15 cellular contexts compared by ENCODE assay signal in the genomic region with DNA sequence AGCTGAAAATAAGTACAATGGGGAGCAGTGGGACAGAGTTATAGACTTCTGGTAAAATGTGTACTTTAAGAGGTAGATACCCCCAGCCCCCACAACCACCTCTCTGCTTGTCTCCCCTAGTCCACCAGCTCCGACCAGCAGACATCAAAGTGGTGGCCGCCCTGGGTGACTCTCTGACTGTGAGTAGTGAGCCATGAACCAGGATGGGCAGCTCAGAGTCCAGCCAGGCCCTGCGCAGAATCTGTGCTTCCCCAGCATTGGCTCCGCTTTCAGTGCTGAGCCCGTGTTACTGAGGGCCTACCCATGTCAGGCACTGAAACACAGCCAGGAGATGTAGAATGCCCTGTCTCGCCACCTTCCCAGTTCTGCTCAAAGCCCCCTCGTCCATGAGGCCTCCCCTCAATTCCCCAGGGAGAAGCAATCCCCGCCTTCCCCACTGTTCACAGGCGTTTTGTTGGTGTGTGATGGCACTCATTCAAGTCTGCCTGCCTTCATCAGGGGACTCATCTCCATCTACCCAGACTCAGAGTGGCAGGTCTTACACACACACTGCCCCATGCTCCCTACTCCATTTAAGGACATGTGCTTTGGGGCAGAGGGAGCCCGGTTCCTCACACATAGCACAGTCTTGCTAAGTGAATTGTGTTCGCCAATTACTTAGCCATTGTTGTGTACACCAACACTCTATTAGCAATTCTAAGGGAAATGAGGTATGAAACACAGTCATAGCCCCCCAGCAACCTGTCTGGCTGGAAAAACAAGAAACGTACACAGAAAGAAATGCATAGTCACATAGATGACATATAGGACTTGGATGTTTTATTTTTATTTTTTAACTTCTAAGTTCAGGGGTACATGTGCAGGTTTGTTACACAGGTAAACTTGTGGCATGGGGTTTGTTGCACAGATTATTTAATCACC.
DNase-seq lines count a peak whose midpoint lies in the region; ATAC-seq and TF ChIP-seq lines count a peak whose summit lies in the region.
"Had no signal": no experiment of that assay in that cellular context is flagged by ENCODE, and none has a peak within 500 bp of the region (broad histone marks: within the 10 kb centered on the region; RNA-seq: fewer than 3 reads in every experiment).

No MANE protein-coding gene starts in this region.

- no peaks in the 10 kb centered on the region for H3K27me3 Mint-ChIP-seq in activated CD4-positive, alpha-beta T cell treated with anti-CD3 and anti-CD28 coated beads, Interleukin-2, amount 10 ng/mL, durations not matched to agents 24 days and 14 days
- H3K27me3 Mint-ChIP-seq in WTC11 (ENCODE audit: low read depth), result no peaks in the 10 kb centered on the region
- H3K27me3 Mint-ChIP-seq: activated CD8-positive, alpha-beta memory T cell treated with anti-CD3 and anti-CD28 coated beads, Interleukin-2, amount 10 ng/mL, durations not matched to agents 7 days and 5 days had no signal

- no peak overlapping the region for H3K4me3 ChIP-seq in hepatocyte
- H3K4me3 ChIP-seq in spleen, result no peak overlapping the region
- H3K4me3 ChIP-seq: lung had no signal

- no peaks in the 10 kb centered on the region for H3K79me2 ChIP-seq in hepatocyte

- 88% methylated on average over 12 of the region's 12 CpGs for WGBS in hepatocyte (ENCODE audit: low lambda C conversion rate, missing lambda C conversion rate)
- WGBS in spleen, 5 donors, result 84 to 97% (median 91%) methylated on average over 9 to 12 of the region's 12 CpGs

- no peak overlapping the region for H3K4me3 Mint-ChIP-seq in activated CD4-positive, alpha-beta T cell treated with anti-CD3 and anti-CD28 coated beads, Interleukin-2, amount 10 ng/mL, durations not matched to agents 24 days and 14 days
- no peak overlapping the region for H3K4me3 Mint-ChIP-seq in WTC11
- H3K4me3 Mint-ChIP-seq: activated CD8-positive, alpha-beta memory T cell treated with anti-CD3 and anti-CD28 coated beads, Interleukin-2, amount 10 ng/mL, durations not matched to agents 7 days and 5 days had no signal

- H3K27me3 ChIP-seq in hepatocyte, result no peaks in the 10 kb centered on the region
- H3K27me3 ChIP-seq in spleen (replicated peaks in 1 of 7), result no peaks in the 10 kb centered on the region

- H3K36me3 ChIP-seq in hepatocyte (replicated peaks; ENCODE audit: insufficient read depth, low read depth) (no peaks in the 10 kb centered on the region), spleen (peaks cover 0 to 37% (median 0%) of the 10 kb centered on the region in 6 donors)

- no peak overlapping the region for H2AFZ ChIP-seq in hepatocyte

- no peaks in the 10 kb centered on the region for H3K36me3 Mint-ChIP-seq in activated CD4-positive, alpha-beta T cell treated with anti-CD3 and anti-CD28 coated beads, Interleukin-2, amount 10 ng/mL, durations not matched to agents 24 days and 14 days (ENCODE audit: low read depth)
- H3K36me3 Mint-ChIP-seq in WTC11, result no peaks in the 10 kb centered on the region
- H3K36me3 Mint-ChIP-seq: activated CD8-positive, alpha-beta memory T cell treated with anti-CD3 and anti-CD28 coated beads, Interleukin-2, amount 10 ng/mL, durations not matched to agents 7 days and 5 days had no signal

- POLR2A ChIA-PET in WTC11 (lab: Charles Lee), result no interaction called here

- H3K4me1 Mint-ChIP-seq in activated CD4-positive, alpha-beta T cell treated with anti-CD3 and anti-CD28 coated beads, Interleukin-2, amount 10 ng/mL, durations not matched to agents 24 days and 14 days, result peaks cover 65% of the 10 kb centered on the region
- H3K4me1 Mint-ChIP-seq in WTC11, result peaks cover 26% of the 10 kb centered on the region

- DNase-seq in activated CD4-positive, alpha-beta T cell treated with anti-CD3 and anti-CD28 coated beads, Interleukin-2, amount 10 ng/mL, durations not matched to agents 24 days and 14 days, result no peak
- DNase-seq in activated CD4-positive, alpha-beta T cell treated with anti-CD3 and anti-CD28 coated beads, Interleukin-2, amount 50 U/mL, for 1 hour, result no peak
- no peak for DNase-seq in WTC11 (ENCODE audit: low spot score)
- DNase-seq in hepatocyte (ENCODE audit: low spot score), result no peak
- DNase-seq in spleen, result peak; percentile 60
- no peak for DNase-seq in sciatic nerve (ENCODE audit: low spot score)
- no peak for DNase-seq in germinal center (ENCODE audit: low spot score)
- DNase-seq: ACHN; activated CD8-positive, alpha-beta memory T cell treated with anti-CD3 and anti-CD28 coated beads, Interleukin-2, amount 10 ng/mL, durations not matched to agents 7 days and 5 days; NCI-H2029; occipital lobe; SHP77 had no signal

- TF ChIP-seq POLR2A in spleen (IDR thresholded peaks at IDR 0.05), result no peak

- intact Hi-C loops in activated CD4-positive, alpha-beta T cell treated with anti-CD3 and anti-CD28 coated beads, Interleukin-2, amount 10 ng/mL, durations not matched to agents 24 days and 14 days (cut with micrococcal nuclease), result no loop called here
- intact Hi-C loops in spleen (cut with DNase I; ENCODE audit: low total_unique reads) (no loop called here), sciatic nerve (cut with DNase I) (no loop called here)

- H3K4me2 ChIP-seq in hepatocyte, result no peak overlapping the region

- H3K4me1 ChIP-seq in hepatocyte (ENCODE audit: insufficient read depth) (peaks cover 40% of the 10 kb centered on the region), spleen (peaks cover 6 to 40% (median 28%) of the 10 kb centered on the region in 6 donors)

- no peaks in the 10 kb centered on the region for H3K9me3 ChIP-seq in hepatocyte (ENCODE audit: low read depth)
- no peaks in the 10 kb centered on the region for H3K9me3 ChIP-seq in spleen

- no peak for TF ChIP-seq CTCF in WTC11 (IDR thresholded peaks at IDR 0.05)
- no peak for TF ChIP-seq CTCF in hepatocyte (IDR thresholded peaks at IDR 0.05; ENCODE audit: poor library complexity)
- TF ChIP-seq CTCF in spleen (IDR thresholded peaks at IDR 0.05 in 8 of 11, conservative IDR thresholded peaks at IDR 0.05 in 3 of 11), result no peak

- no peaks in the 10 kb centered on the region for H4K20me1 ChIP-seq in hepatocyte (ENCODE audit: insufficient read depth, poor library complexity, severe bottlenecking)

- CTCF ChIA-PET in WTC11 (lab: Charles Lee), result interaction anchor here (0.7 to 1.3 kb wide), 3 partner anchors 24 to 25 kb away, joined by 3 to 9 read pairs (median 5); no protein-coding TSS in a partner anchor

- peak overlapping the region; percentile 69 for H3K27ac Mint-ChIP-seq in activated CD4-positive, alpha-beta T cell treated with anti-CD3 and anti-CD28 coated beads, Interleukin-2, amount 10 ng/mL, durations not matched to agents 24 days and 14 days
- no peak overlapping the region for H3K27ac Mint-ChIP-seq in WTC11

- peak; percentile 36 for ATAC-seq in WTC11
- ATAC-seq in sciatic nerve, result no peak
- ATAC-seq in GM21737 (IDR thresholded peaks at IDR 0.05; ENCODE audit: unreplicated experiment), result no peak
- ATAC-seq: activated CD8-positive, alpha-beta memory T cell treated with anti-CD3 and anti-CD28 coated beads, Interleukin-2, amount 10 ng/mL, durations not matched to agents 7 days and 5 days; HCT116 had no signal

- no peaks in the 10 kb centered on the region for H3K9me2 ChIP-seq in hepatocyte (replicated peaks; ENCODE audit: insufficient read depth)

- H3K27ac ChIP-seq in hepatocyte (peak overlapping the region; percentile 96), spleen (peak overlapping the region in 1 of 8 donors; percentile 94)

- peaks cover 4% of the 10 kb centered on the region for H3K9me3 Mint-ChIP-seq in activated CD4-positive, alpha-beta T cell treated with anti-CD3 and anti-CD28 coated beads, Interleukin-2, amount 10 ng/mL, durations not matched to agents 24 days and 14 days
- H3K9me3 Mint-ChIP-seq in WTC11, result no peaks in the 10 kb centered on the region

TF ChIP-seq in WTC11, 78 proteins besides CTCF, POLR2A, EP300 and RAD21 (continues in another document):
- TF ChIP-seq ELF4 (CRISPR knock-in tag; IDR thresholded peaks at IDR 0.05; ENCODE audit: low read depth) (no peak), HMGA2 (CRISPR knock-in tag; IDR thresholded peaks at IDR 0.05) (no peak), JAZF1 (CRISPR knock-in tag; IDR thresholded peaks at IDR 0.05) (no peak), GRHL2 (CRISPR knock-in tag; IDR thresholded peaks at IDR 0.05; ENCODE audit: insufficient replicate concordance, severe bottlenecking) (no peak), ESRRA (CRISPR knock-in tag; IDR thresholded peaks at IDR 0.05; ENCODE audit: borderline replicate concordance) (no peak), NFE2L1 (CRISPR knock-in tag; IDR thresholded peaks at IDR 0.05) (no peak), ZNF423 (CRISPR knock-in tag; IDR thresholded peaks at IDR 0.05) (no peak), FOXK1 (CRISPR knock-in tag; IDR thresholded peaks at IDR 0.05) (no peak)
- TF ChIP-seq, protein P1, sequence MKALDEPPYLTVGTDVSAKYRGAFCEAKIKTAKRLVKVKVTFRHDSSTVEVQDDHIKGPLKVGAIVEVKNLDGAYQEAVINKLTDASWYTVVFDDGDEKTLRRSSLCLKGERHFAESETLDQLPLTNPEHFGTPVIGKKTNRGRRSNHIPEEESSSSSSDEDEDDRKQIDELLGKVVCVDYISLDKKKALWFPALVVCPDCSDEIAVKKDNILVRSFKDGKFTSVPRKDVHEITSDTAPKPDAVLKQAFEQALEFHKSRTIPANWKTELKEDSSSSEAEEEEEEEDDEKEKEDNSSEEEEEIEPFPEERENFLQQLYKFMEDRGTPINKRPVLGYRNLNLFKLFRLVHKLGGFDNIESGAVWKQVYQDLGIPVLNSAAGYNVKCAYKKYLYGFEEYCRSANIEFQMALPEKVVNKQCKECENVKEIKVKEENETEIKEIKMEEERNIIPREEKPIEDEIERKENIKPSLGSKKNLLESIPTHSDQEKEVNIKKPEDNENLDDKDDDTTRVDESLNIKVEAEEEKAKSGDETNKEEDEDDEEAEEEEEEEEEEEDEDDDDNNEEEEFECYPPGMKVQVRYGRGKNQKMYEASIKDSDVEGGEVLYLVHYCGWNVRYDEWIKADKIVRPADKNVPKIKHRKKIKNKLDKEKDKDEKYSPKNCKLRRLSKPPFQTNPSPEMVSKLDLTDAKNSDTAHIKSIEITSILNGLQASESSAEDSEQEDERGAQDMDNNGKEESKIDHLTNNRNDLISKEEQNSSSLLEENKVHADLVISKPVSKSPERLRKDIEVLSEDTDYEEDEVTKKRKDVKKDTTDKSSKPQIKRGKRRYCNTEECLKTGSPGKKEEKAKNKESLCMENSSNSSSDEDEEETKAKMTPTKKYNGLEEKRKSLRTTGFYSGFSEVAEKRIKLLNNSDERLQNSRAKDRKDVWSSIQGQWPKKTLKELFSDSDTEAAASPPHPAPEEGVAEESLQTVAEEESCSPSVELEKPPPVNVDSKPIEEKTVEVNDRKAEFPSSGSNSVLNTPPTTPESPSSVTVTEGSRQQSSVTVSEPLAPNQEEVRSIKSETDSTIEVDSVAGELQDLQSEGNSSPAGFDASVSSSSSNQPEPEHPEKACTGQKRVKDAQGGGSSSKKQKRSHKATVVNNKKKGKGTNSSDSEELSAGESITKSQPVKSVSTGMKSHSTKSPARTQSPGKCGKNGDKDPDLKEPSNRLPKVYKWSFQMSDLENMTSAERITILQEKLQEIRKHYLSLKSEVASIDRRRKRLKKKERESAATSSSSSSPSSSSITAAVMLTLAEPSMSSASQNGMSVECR (CRISPR knock-in tag; IDR thresholded peaks at IDR 0.05; ENCODE audit: borderline replicate concordance), result no peak
